In the genomic region with DNA sequence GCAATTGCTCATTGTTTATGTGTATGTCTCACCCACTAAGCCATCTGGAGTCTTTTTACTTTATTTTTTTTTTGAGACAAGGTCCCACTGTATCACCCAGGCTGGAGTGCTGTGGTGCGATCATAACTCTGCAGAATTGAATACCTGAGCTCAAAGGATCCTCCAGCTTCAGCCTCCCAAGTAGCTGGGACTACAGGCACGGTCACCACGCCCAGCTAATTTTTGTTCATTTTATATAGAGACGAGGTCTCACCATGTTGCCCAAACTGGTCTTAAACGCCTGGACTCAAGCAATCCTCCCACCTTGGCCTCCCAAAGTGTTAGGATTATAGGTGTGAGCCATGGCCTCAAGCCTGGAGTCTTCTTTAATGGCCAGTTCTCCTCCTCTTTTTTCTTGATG, we compare ENCODE assay signal across 23 cellular contexts. TPM values are rescaled to one million over a fixed set of nuclear protein-coding genes. Genes with fewer than 3 reads are reported as not detected.
"Had no signal": no experiment of that assay in that cellular context is flagged by ENCODE, and none has a peak within 500 bp of the region (broad histone marks: within the 10 kb centered on the region; RNA-seq: fewer than 3 reads in every experiment).

No MANE protein-coding gene starts in this region.

- H3K4me1 ChIP-seq: adrenal gland, foreskin keratinocyte, neural progenitor cell, stomach, upper lobe of left lung had no signal

- H3K27ac Mint-ChIP-seq: activated T-cell treated with anti-CD3 and anti-CD28 coated beads, Interleukin-2, amount 50 U/mL, for 72 hours; endodermal cell; mesothelial cell of epicardium; neural progenitor cell had no signal

- H3K36me3 Mint-ChIP-seq: mesothelial cell of epicardium, neural progenitor cell had no signal

- H3K4me3 ChIP-seq: adrenal gland, dorsolateral prefrontal cortex, hepatocyte, lung, neural progenitor cell, ovary, stomach, upper lobe of left lung had no signal

- H3K4me1 Mint-ChIP-seq: endodermal cell, mesothelial cell of epicardium, neural progenitor cell had no signal

- DNase-seq: activated CD4-positive, alpha-beta T cell treated with anti-CD3 and anti-CD28 coated beads for 48 hours; activated CD4-positive, CD25-positive, alpha-beta regulatory T cell; activated naive CD4-positive, alpha-beta T cell treated with anti-CD3 and anti-CD28 coated beads, Interleukin-2, amount 50 U/mL, for 16 hours; activated T-cell treated with anti-CD3 and anti-CD28 coated beads, Interleukin-2, amount 50 U/mL, for 72 hours; foreskin keratinocyte; T-helper 1 cell; T-helper 9 cell had no signal

- ATAC-seq: activated T-cell treated with anti-CD3 and anti-CD28 coated beads, Interleukin-2, amount 50 U/mL, for 72 hours; foreskin keratinocyte had no signal

- H3K27ac ChIP-seq: dorsolateral prefrontal cortex, epithelial cell of prostate, foreskin keratinocyte, hepatocyte, neural progenitor cell, ovary had no signal

- FAIRE-seq: islet of Langerhans had no signal

- H3K36me3 ChIP-seq: adrenal gland, neural progenitor cell, ovary, stomach, upper lobe of left lung had no signal

- H3K4me3 Mint-ChIP-seq: activated T-cell treated with anti-CD3 and anti-CD28 coated beads, Interleukin-2, amount 50 U/mL, for 72 hours; endodermal cell; mesothelial cell of epicardium; neural progenitor cell had no signal

- H3K27me3 ChIP-seq: adrenal gland, dorsolateral prefrontal cortex, hepatocyte, ovary, upper lobe of left lung had no signal

- H3K9me3 ChIP-seq: adrenal gland, ovary, upper lobe of left lung had no signal

- H3K9me3 Mint-ChIP-seq: activated T-cell treated with anti-CD3 and anti-CD28 coated beads, Interleukin-2, amount 50 U/mL, for 72 hours had no signal

RNA-seq across cellular contexts. Expression of gene CD300LB, which starts 0.5 kb away (rescaled TPM):
- total RNA-seq: activated T-cell treated with anti-CD3 and anti-CD28 coated beads, Interleukin-2, amount 50 U/mL, for 72 hours; endodermal cell; fibroblast of lung; foreskin keratinocyte; hepatocyte; mesothelial cell of epicardium; pulmonary artery endothelial cell; stomach had no signal
- polyA plus RNA-seq: fibroblast of lung, foreskin keratinocyte, hepatocyte had no signal

RNA-seq across cellular contexts. Expression of gene CD300C, which starts 15.2 kb away (rescaled TPM):
- total RNA-seq: endodermal cell, fibroblast of lung, foreskin keratinocyte, mesothelial cell of epicardium, pulmonary artery endothelial cell had no signal
- polyA plus RNA-seq: fibroblast of lung, foreskin keratinocyte had no signal

RNA-seq across cellular contexts. Expression of gene CD300H, which starts 36.6 kb away (rescaled TPM):
- total RNA-seq: activated T-cell treated with anti-CD3 and anti-CD28 coated beads, Interleukin-2, amount 50 U/mL, for 72 hours; adrenal gland; dorsolateral prefrontal cortex; endodermal cell; fibroblast of lung; foreskin keratinocyte; mesothelial cell of epicardium; ovary; pulmonary artery endothelial cell; sciatic nerve; stomach; temporal lobe had no signal
- polyA plus RNA-seq: adrenal gland, fibroblast of lung, foreskin keratinocyte, hepatocyte, ovary, stomach had no signal
